ENCODE assay signal across 1 cellular context in genomic region chr2:207792244-207792785, GRCh38.
TF ChIP-seq lines count a peak whose summit lies in the region.

No MANE protein-coding gene starts in this region.

TF ChIP-seq in SK-N-SH, 30 proteins besides CTCF, POLR2A, EP300 and RAD21 (continued from another document):
- TF ChIP-seq ZBTB33 (IDR thresholded peaks at IDR 0.05; ENCODE audit: borderline replicate concordance, low read depth), result no peak
- peak; percentile 31; the same call in 1 of the 2 replicates for TF ChIP-seq NFIC (IDR thresholded peaks at IDR 0.05; ENCODE audit: borderline replicate concordance)
- peak; percentile 67 for TF ChIP-seq ELF1 (IDR thresholded peaks at IDR 0.05)
- TF ChIP-seq USF2 (IDR thresholded peaks at IDR 0.05; ENCODE audit: borderline replicate concordance, low read depth, low read length), result no peak
- TF ChIP-seq SIN3A (IDR thresholded peaks at IDR 0.05; ENCODE audit: borderline replicate concordance, low read depth, low read length), result no peak
- no peak for TF ChIP-seq USF1 (IDR thresholded peaks at IDR 0.05; ENCODE audit: borderline replicate concordance, low read depth)
- TF ChIP-seq TCF12 (IDR thresholded peaks at IDR 0.05), result peak; percentile 42; the same call in 1 of the 2 replicates
- TF ChIP-seq JUND (IDR thresholded peaks at IDR 0.05), result peak; percentile 44
